Comparison of ENCODE assay signal across 12 cellular contexts in the genomic region with DNA sequence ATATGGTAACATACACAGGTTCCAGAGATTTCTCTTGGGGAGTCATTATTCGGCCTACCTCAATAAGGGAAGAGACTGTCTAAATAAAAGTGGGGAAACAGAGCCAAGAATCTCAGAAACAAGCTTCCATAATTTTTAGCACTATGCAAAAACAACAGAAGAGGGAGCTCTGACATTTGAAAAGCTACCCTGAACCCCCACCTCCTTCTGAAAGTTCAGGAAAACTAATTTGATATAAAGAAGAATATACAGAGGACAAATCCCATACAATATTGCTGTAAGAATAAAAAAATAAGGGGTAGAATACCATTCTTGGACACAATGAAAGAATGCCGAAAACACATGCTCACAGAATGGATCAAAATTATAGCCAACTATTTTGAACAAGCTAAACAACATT. TPM values are rescaled to one million over a fixed set of nuclear protein-coding genes. Genes with fewer than 3 reads are reported as not detected.
A peak's percentile ranks its signal among the peaks of the same experiment; 100 is the strongest.
DNase-seq lines count a peak whose midpoint lies in the region; ATAC-seq, FAIRE-seq and TF ChIP-seq lines count a peak whose summit lies in the region.
"Had no signal": no experiment of that assay in that cellular context is flagged by ENCODE, and none has a peak within 500 bp of the region (broad histone marks: within the 10 kb centered on the region; RNA-seq: fewer than 3 reads in every experiment).

No MANE protein-coding gene starts in this region.

- no peak overlapping the region for H3K27ac ChIP-seq in GM23338 (ENCODE audit: low read depth)
- no peak overlapping the region for H3K27ac ChIP-seq in effector memory CD4-positive, alpha-beta T cell (ENCODE audit: insufficient read depth, low read length, poor library complexity, severe bottlenecking)

- H3F3A ChIP-seq in GM23338 (replicated peaks; ENCODE audit: low read depth): no peaks in the 10 kb centered on the region

- H3K27ac Mint-ChIP-seq in GM23338: no peak overlapping the region
- H3K27ac Mint-ChIP-seq in naive thymus-derived CD8-positive, alpha-beta T cell: no peak overlapping the region
- H3K27ac Mint-ChIP-seq in activated CD4-positive, alpha-beta memory T cell treated with anti-CD3 and anti-CD28 coated beads, Interleukin-2, amount 10 ng/mL, durations not matched to agents 7 days and 5 days: no peak overlapping the region

- CTCF ChIA-PET in activated CD4-positive, alpha-beta memory T cell treated with anti-CD3 and anti-CD28 coated beads, Interleukin-2, amount 10 ng/mL, durations not matched to agents 7 days and 5 days (lab: Charles Lee): interaction anchor here (0.7 to 7.4 kb wide), 5 partner anchors 9 to 345 kb away, joined by 3 to 43 read pairs (median 3); no protein-coding TSS in a partner anchor

- H3K4me1 ChIP-seq in GM23338 (ENCODE audit: insufficient read depth): peaks cover 15% of the 10 kb centered on the region
- H3K4me1 ChIP-seq in effector memory CD4-positive, alpha-beta T cell (ENCODE audit: control insufficient read depth, insufficient read depth, low read length, poor library complexity, severe bottlenecking): no peaks in the 10 kb centered on the region

- no peaks in the 10 kb centered on the region for H3K9me3 ChIP-seq in effector memory CD4-positive, alpha-beta T cell (ENCODE audit: control insufficient read depth, low read length)
- H3K9me3 ChIP-seq: mucosa of descending colon had no signal

- H3K79me2 ChIP-seq in GM23338 (replicated peaks; ENCODE audit: insufficient read depth): no peaks in the 10 kb centered on the region

- no peak overlapping the region for H3K4me3 ChIP-seq in GM23338
- no peak overlapping the region for H3K4me3 ChIP-seq in effector memory CD4-positive, alpha-beta T cell (ENCODE audit: insufficient read depth, low read depth, low read length, poor library complexity, severe bottlenecking)
- H3K4me3 ChIP-seq: mucosa of descending colon had no signal

- H3K9me3 Mint-ChIP-seq in GM23338: no peaks in the 10 kb centered on the region; the same call in 2 of the 3 replicates
- no peaks in the 10 kb centered on the region for H3K9me3 Mint-ChIP-seq in naive thymus-derived CD8-positive, alpha-beta T cell
- no peaks in the 10 kb centered on the region for H3K9me3 Mint-ChIP-seq in activated CD4-positive, alpha-beta memory T cell treated with anti-CD3 and anti-CD28 coated beads, Interleukin-2, amount 10 ng/mL, durations not matched to agents 7 days and 5 days

- no peaks in the 10 kb centered on the region for H3K9me2 ChIP-seq in GM23338 (ENCODE audit: insufficient read depth)

- DNase-seq in AG20443 (ENCODE audit: low spot score): peak; percentile 18
- DNase-seq in GM23338 (ENCODE audit: low spot score): no peak
- peak; percentile 39 for DNase-seq in SW480 (ENCODE audit: low spot score)
- no peak for DNase-seq in naive thymus-derived CD8-positive, alpha-beta T cell
- no peak for DNase-seq in activated CD4-positive, alpha-beta memory T cell treated with anti-CD3 and anti-CD28 coated beads, Interleukin-2, amount 10 ng/mL, durations not matched to agents 7 days and 5 days
- no peak for DNase-seq in effector memory CD4-positive, alpha-beta T cell
- DNase-seq: activated CD4-positive, alpha-beta T cell treated with anti-CD3 and anti-CD28 coated beads, Interleukin-2, amount 50 U/mL, for 1 hour; cortex of kidney; mucosa of descending colon; NCI-H1930 had no signal

- no peak overlapping the region for H3K4me2 ChIP-seq in GM23338

- peaks cover 21% of the 10 kb centered on the region for H3K4me1 Mint-ChIP-seq in GM23338
- peaks cover 0 to 8% (median 0%) of the 10 kb centered on the region in 4 donors for H3K4me1 Mint-ChIP-seq in naive thymus-derived CD8-positive, alpha-beta T cell
- peaks cover 7% of the 10 kb centered on the region for H3K4me1 Mint-ChIP-seq in activated CD4-positive, alpha-beta memory T cell treated with anti-CD3 and anti-CD28 coated beads, Interleukin-2, amount 10 ng/mL, durations not matched to agents 7 days and 5 days

- no peaks in the 10 kb centered on the region for H3K36me3 ChIP-seq in GM23338 (ENCODE audit: insufficient read depth)
- H3K36me3 ChIP-seq in effector memory CD4-positive, alpha-beta T cell (ENCODE audit: control insufficient read depth, insufficient read depth, low read length): no peaks in the 10 kb centered on the region

- POLR2A ChIA-PET in naive thymus-derived CD8-positive, alpha-beta T cell (lab: Charles Lee): interaction anchor here (0.6 kb wide), 3 partner anchors 26 to 299 kb away, joined by 3 read pairs; no protein-coding TSS in a partner anchor
- POLR2A ChIA-PET in activated CD4-positive, alpha-beta memory T cell treated with anti-CD3 and anti-CD28 coated beads, Interleukin-2, amount 10 ng/mL, durations not matched to agents 7 days and 5 days (lab: Charles Lee): interaction anchor here (0.9 to 1.2 kb wide), 2 partner anchors 25 to 26 kb away, joined by 3 to 5 read pairs; no protein-coding TSS in a partner anchor

- H3K27me3 ChIP-seq in GM23338 (ENCODE audit: insufficient read depth): no peaks in the 10 kb centered on the region
- H3K27me3 ChIP-seq in effector memory CD4-positive, alpha-beta T cell (replicated peaks; ENCODE audit: control insufficient read depth, insufficient read depth, low read length, poor library complexity, severe bottlenecking): no peaks in the 10 kb centered on the region

- H4K20me1 ChIP-seq in GM23338 (replicated peaks; ENCODE audit: insufficient read depth): no peaks in the 10 kb centered on the region

- peaks cover 2% of the 10 kb centered on the region for H3K27me3 Mint-ChIP-seq in GM23338 (ENCODE audit: insufficient read depth, low read depth, poor library complexity)
- H3K27me3 Mint-ChIP-seq in naive thymus-derived CD8-positive, alpha-beta T cell: no peaks in the 10 kb centered on the region
- no peaks in the 10 kb centered on the region for H3K27me3 Mint-ChIP-seq in activated CD4-positive, alpha-beta memory T cell treated with anti-CD3 and anti-CD28 coated beads, Interleukin-2, amount 10 ng/mL, durations not matched to agents 7 days and 5 days

- TF ChIP-seq CTCF in GM23338 (conservative IDR thresholded peaks at IDR 0.05; ENCODE audit: low read depth in 2 of 2): peak; percentile 47 to 57

- no peak overlapping the region; the same call in 2 of the 3 replicates for H3K4me3 Mint-ChIP-seq in GM23338
- H3K4me3 Mint-ChIP-seq in naive thymus-derived CD8-positive, alpha-beta T cell: no peak overlapping the region
- H3K4me3 Mint-ChIP-seq in activated CD4-positive, alpha-beta memory T cell treated with anti-CD3 and anti-CD28 coated beads, Interleukin-2, amount 10 ng/mL, durations not matched to agents 7 days and 5 days: no peak overlapping the region

- no peaks in the 10 kb centered on the region for H3K36me3 Mint-ChIP-seq in GM23338 (ENCODE audit: low read depth)
- H3K36me3 Mint-ChIP-seq in naive thymus-derived CD8-positive, alpha-beta T cell: no peaks in the 10 kb centered on the region
- H3K36me3 Mint-ChIP-seq in activated CD4-positive, alpha-beta memory T cell treated with anti-CD3 and anti-CD28 coated beads, Interleukin-2, amount 10 ng/mL, durations not matched to agents 7 days and 5 days (ENCODE audit: low read depth): no peaks in the 10 kb centered on the region

- peak; percentile 87 for FAIRE-seq in islet of Langerhans (lab: Jason Lieb, UNC)

- no peak for ATAC-seq in GM23338
- ATAC-seq in HG03175 (IDR thresholded peaks at IDR 0.05; ENCODE audit: unreplicated experiment): no peak
- no peak for ATAC-seq in naive thymus-derived CD8-positive, alpha-beta T cell
- ATAC-seq: mucosa of descending colon had no signal

- H2AFZ ChIP-seq in GM23338: no peak overlapping the region

TF ChIP-seq in GM23338, 12 proteins besides CTCF, POLR2A, EP300 and RAD21 (continues in another document):
- no peak for TF ChIP-seq NANOG (IDR thresholded peaks at IDR 0.05; ENCODE audit: borderline replicate concordance)
- TF ChIP-seq ZNF114 (CRISPR knock-in tag; IDR thresholded peaks at IDR 0.05): no peak
- TF ChIP-seq, protein P1, sequence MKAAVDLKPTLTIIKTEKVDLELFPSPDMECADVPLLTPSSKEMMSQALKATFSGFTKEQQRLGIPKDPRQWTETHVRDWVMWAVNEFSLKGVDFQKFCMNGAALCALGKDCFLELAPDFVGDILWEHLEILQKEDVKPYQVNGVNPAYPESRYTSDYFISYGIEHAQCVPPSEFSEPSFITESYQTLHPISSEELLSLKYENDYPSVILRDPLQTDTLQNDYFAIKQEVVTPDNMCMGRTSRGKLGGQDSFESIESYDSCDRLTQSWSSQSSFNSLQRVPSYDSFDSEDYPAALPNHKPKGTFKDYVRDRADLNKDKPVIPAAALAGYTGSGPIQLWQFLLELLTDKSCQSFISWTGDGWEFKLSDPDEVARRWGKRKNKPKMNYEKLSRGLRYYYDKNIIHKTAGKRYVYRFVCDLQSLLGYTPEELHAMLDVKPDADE (IDR thresholded peaks at IDR 0.05): no peak
- no peak for TF ChIP-seq JUNB (IDR thresholded peaks at IDR 0.05; ENCODE audit: unreplicated experiment)
- no peak for TF ChIP-seq POLR2AphosphoS5 (IDR thresholded peaks at IDR 0.05; ENCODE audit: low read depth)
- TF ChIP-seq EZH2phosphoT487 (IDR thresholded peaks at IDR 0.05; ENCODE audit: unreplicated experiment): no peak
- TF ChIP-seq CREB1 (CRISPR knock-in tag; IDR thresholded peaks at IDR 0.05; ENCODE audit: low read depth): no peak
- no peak for TF ChIP-seq ZNF331 (CRISPR knock-in tag; IDR thresholded peaks at IDR 0.05; ENCODE audit: low read depth)
- no peak for TF ChIP-seq STAT1 (IDR thresholded peaks at IDR 0.05; ENCODE audit: unreplicated experiment)
- TF ChIP-seq EZH2 (IDR thresholded peaks at IDR 0.05; ENCODE audit: low read depth, unreplicated experiment): no peak

RNA-seq across cellular contexts. Expression of a gene that starts 14.3 kb away (rescaled TPM):
- total RNA-seq in GM23338 (2014; rRNA removed; shearing (Covaris generic)): 6.3 and 6.4 TPM in 2 replicates
- polyA plus RNA-seq in GM23338 (2016; fragmentation: Nextera tagmentation; extraction: Ambion mirVana): 1.1 and 2.0 TPM in 2 replicates
- 10 to 100 TPM; 15.1 to 15.3 TPM for total RNA-seq in naive thymus-derived CD8-positive, alpha-beta T cell
- 1 to 10 TPM; 3.5 to 4.7 (median 4.4) TPM for polyA plus RNA-seq in naive thymus-derived CD8-positive, alpha-beta T cell
- 10 to 100 TPM in 1 of 2 experiments, 1 to 10 TPM in 1; 9.0 to 10.9 TPM for total RNA-seq in activated CD4-positive, alpha-beta memory T cell treated with anti-CD3 and anti-CD28 coated beads, Interleukin-2, amount 10 ng/mL, durations not matched to agents 7 days and 5 days

Comparison
In these comparisons a context has a peak if more than half of its experiments do, and no peak if none do; other contexts are left out.
1. DNase-seq: peak in AG20443 (single experiment) and SW480 (single experiment); none in GM23338 (single experiment), naive thymus-derived CD8-positive, alpha-beta T cell (0 of 10), activated CD4-positive, alpha-beta memory T cell treated with anti-CD3 and anti-CD28 coated beads, Interleukin-2, amount 10 ng/mL, durations not matched to agents 7 days and 5 days (single experiment) and effector memory CD4-positive, alpha-beta T cell (0 of 3).